ENCODE assay signal across 21 cellular contexts in the genomic region with DNA sequence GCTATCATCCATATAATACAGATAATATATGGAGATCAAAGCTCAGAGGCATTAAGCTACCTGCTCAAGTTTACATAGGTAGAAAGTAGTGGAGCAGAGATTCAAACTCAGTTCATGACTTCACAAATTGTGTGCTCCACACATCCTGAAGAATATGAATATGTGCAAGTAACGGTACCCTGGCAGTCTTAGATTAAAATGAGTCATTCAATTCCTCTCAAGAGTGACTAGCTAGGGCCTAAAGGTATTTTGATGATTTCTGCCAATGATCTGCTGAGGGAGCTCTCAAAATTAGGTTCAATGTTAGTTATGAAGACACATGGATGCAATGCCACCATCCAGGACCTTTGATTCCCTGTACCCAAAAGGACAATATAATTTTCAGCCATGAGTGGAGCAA. TPM values are rescaled to one million over a fixed set of nuclear protein-coding genes. Genes with fewer than 3 reads are reported as not detected.
"Had no signal": no experiment of that assay in that cellular context is flagged by ENCODE, and none has a peak within 500 bp of the region (broad histone marks: within the 10 kb centered on the region; RNA-seq: fewer than 3 reads in every experiment).

No MANE protein-coding gene starts in this region.

- H3K4me3 ChIP-seq: gastroesophageal sphincter, left lung, mucosa of descending colon, suprapubic skin had no signal

- H3K36me3 ChIP-seq: gastroesophageal sphincter, left lung, neutrophil, suprapubic skin had no signal

- ATAC-seq: activated naive CD8-positive, alpha-beta T cell treated with anti-CD3 and anti-CD28 coated beads, Interleukin-2, amount 50 U/mL, for 24 hours; effector memory CD8-positive, alpha-beta T cell; gastroesophageal sphincter; left lung; mucosa of descending colon; naive thymus-derived CD4-positive, alpha-beta T cell; right cardiac atrium had no signal

- H3K4me1 Mint-ChIP-seq: naive thymus-derived CD4-positive, alpha-beta T cell had no signal

- H3K27me3 ChIP-seq: gastroesophageal sphincter, left lung, neutrophil, suprapubic skin had no signal

- H3K36me3 Mint-ChIP-seq: memory B cell; naive thymus-derived CD4-positive, alpha-beta T cell; type B pancreatic cell had no signal

- H3K27me3 Mint-ChIP-seq: activated naive CD8-positive, alpha-beta T cell treated with anti-CD3 and anti-CD28 coated beads, Interleukin-2, amount 50 U/mL, for 24 hours; memory B cell; stimulated activated naive CD8-positive, alpha-beta T cell treated with anti-CD3 and anti-CD28 coated beads, Interleukin-15, Interleukin-2, amounts not matched to agents 100 ng/mL and 50 ng/mL, for 24 hours; type B pancreatic cell had no signal

- H3K4me1 ChIP-seq: gastroesophageal sphincter, left lung, suprapubic skin had no signal

- H3K27ac ChIP-seq: gastroesophageal sphincter, left lung, neutrophil, suprapubic skin, VCaP had no signal

- H3K9me3 ChIP-seq: gastroesophageal sphincter, left lung, mucosa of descending colon, neutrophil, suprapubic skin had no signal

- DNase-seq: activated CD4-positive, alpha-beta T cell treated with anti-CD3 and anti-CD28 coated beads for 1 hour; activated CD4-positive, alpha-beta T cell treated with anti-CD3 and anti-CD28 coated beads, Interleukin-2, amount 50 U/mL, for 4 hours; activated naive CD4-positive, alpha-beta T cell treated with anti-CD3 and anti-CD28 coated beads for 36 hours; activated naive CD8-positive, alpha-beta T cell treated with anti-CD3 and anti-CD28 coated beads, Interleukin-2, amount 50 U/mL, for 24 hours; aorta; dermis blood vessel endothelial cell; effector memory CD8-positive, alpha-beta T cell; islet precursor cell; left lung; mucosa of descending colon; naive thymus-derived CD4-positive, alpha-beta T cell; right cardiac atrium had no signal

- H3K4me3 Mint-ChIP-seq: activated naive CD4-positive, alpha-beta T cell treated with anti-CD3 and anti-CD28 coated beads for 36 hours; activated naive CD8-positive, alpha-beta T cell treated with anti-CD3 and anti-CD28 coated beads, Interleukin-2, amount 50 U/mL, for 24 hours; effector memory CD8-positive, alpha-beta T cell; memory B cell; naive thymus-derived CD4-positive, alpha-beta T cell; stimulated activated naive CD8-positive, alpha-beta T cell treated with anti-CD3 and anti-CD28 coated beads, Interleukin-15, Interleukin-2, amounts not matched to agents 100 ng/mL and 50 ng/mL, for 24 hours; type B pancreatic cell had no signal

- H3K9me3 Mint-ChIP-seq: activated naive CD4-positive, alpha-beta T cell treated with anti-CD3 and anti-CD28 coated beads for 36 hours; activated naive CD8-positive, alpha-beta T cell treated with anti-CD3 and anti-CD28 coated beads, Interleukin-2, amount 50 U/mL, for 24 hours; activated T-helper 2 cell treated with anti-CD3 and anti-CD28 coated beads, Interferon-gamma antibody, Interleukin-2, Interleukin-4, amounts not matched to agents 10 μg/mL and 5 μg/mL and 100 μg/mL, durations not matched to agents 14 hours and 24 hours and 36 hours; effector memory CD8-positive, alpha-beta T cell; memory B cell; naive thymus-derived CD4-positive, alpha-beta T cell; stimulated activated naive CD8-positive, alpha-beta T cell treated with anti-CD3 and anti-CD28 coated beads, Interleukin-15, Interleukin-2, amounts not matched to agents 100 ng/mL and 50 ng/mL, for 24 hours; type B pancreatic cell had no signal

- H3K27ac Mint-ChIP-seq: activated naive CD4-positive, alpha-beta T cell treated with anti-CD3 and anti-CD28 coated beads for 36 hours; activated naive CD8-positive, alpha-beta T cell treated with anti-CD3 and anti-CD28 coated beads, Interleukin-2, amount 50 U/mL, for 24 hours; activated T-helper 2 cell treated with anti-CD3 and anti-CD28 coated beads, Interferon-gamma antibody, Interleukin-2, Interleukin-4, amounts not matched to agents 10 μg/mL and 5 μg/mL and 100 μg/mL, durations not matched to agents 14 hours and 24 hours and 36 hours; effector memory CD8-positive, alpha-beta T cell; memory B cell; naive thymus-derived CD4-positive, alpha-beta T cell; stimulated activated naive CD8-positive, alpha-beta T cell treated with anti-CD3 and anti-CD28 coated beads, Interleukin-15, Interleukin-2, amounts not matched to agents 100 ng/mL and 50 ng/mL, for 24 hours; type B pancreatic cell had no signal

RNA-seq across cellular contexts. Expression of gene GRIP1, which starts 58.9 kb away (rescaled TPM):
- total RNA-seq: activated T-helper 2 cell treated with anti-CD3 and anti-CD28 coated beads, Interferon-gamma antibody, Interleukin-2, Interleukin-4, amounts not matched to agents 10 μg/mL and 5 μg/mL and 100 μg/mL, durations not matched to agents 14 hours and 24 hours and 36 hours; T-helper 1 cell treated with Interleukin-12 subunit alpha and Interleukin-12 subunit beta and Interleukin-4 antibody, amounts not matched to agents 30 ng/mL and 1 ng/mL, for 36 hours had no signal
